Comparison of ENCODE assay signal across 23 cellular contexts in the genomic region with DNA sequence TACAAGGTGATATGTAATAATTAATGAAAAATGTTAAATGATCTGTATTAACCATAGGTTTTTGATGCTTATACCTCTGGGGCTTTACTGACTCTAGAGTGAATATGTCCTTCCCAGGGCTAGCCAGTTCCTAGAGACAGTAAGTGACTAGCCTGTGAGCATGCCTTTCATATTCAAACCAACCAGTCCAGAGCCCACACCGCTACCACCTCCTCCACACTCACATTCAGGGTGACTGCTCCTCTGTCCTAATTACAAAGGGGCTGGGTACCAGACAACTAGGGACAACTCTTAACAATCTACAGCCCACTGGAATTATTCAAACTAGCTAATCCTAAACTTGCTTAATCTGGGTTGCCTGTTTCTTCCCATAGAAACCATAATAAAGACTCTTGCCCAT.
"Had no signal": no experiment of that assay in that cellular context is flagged by ENCODE, and none has a peak within 500 bp of the region (broad histone marks: within the 10 kb centered on the region; RNA-seq: fewer than 3 reads in every experiment).

No MANE protein-coding gene starts in this region.

- DNase-seq: Kasumi-1, MM.1S, NCI-H1092 treated with DMSO at 0.1 percent for 48 hours, NCI-H1436, NCI-H187, NCI-H2029, NCI-H2081 treated with DMSO at 0.1 percent for 48 hours, NCI-H2171, NCI-H226, NCI-H446, NCI-H510A, NCI-H524 treated with DMSO at 0.1 percent for 48 hours, NCI-H69, NCI-H774, PC-3, SHP77 treated with DMSO at 0.1 percent for 48 hours, SJCRH30 had no signal

- H3K9me3 ChIP-seq: SJCRH30 had no signal

- H3K4me3 ChIP-seq: K562, SJCRH30 had no signal

- ATAC-seq: K562, Panc1, PC-3, SK-N-SH treated with all-trans-retinoic acid at 6 μM for 48 hours had no signal

- H3K27ac Mint-ChIP-seq: IgD-negative memory B cell had no signal

- H3K4me1 ChIP-seq: SJCRH30 had no signal

- H3K27me3 ChIP-seq: SJCRH30 had no signal

- H3K4me3 Mint-ChIP-seq: IgD-negative memory B cell had no signal

- H3K27ac ChIP-seq: KMS-11, RWPE1, SJCRH30 had no signal

- H3K4me1 Mint-ChIP-seq: IgD-negative memory B cell had no signal

- FAIRE-seq: K562 had no signal

- H3K4me2 ChIP-seq: KMS-11 had no signal

- H3K9me3 Mint-ChIP-seq: IgD-negative memory B cell had no signal

- H3K27me3 Mint-ChIP-seq: IgD-negative memory B cell had no signal
